In the genomic region with DNA sequence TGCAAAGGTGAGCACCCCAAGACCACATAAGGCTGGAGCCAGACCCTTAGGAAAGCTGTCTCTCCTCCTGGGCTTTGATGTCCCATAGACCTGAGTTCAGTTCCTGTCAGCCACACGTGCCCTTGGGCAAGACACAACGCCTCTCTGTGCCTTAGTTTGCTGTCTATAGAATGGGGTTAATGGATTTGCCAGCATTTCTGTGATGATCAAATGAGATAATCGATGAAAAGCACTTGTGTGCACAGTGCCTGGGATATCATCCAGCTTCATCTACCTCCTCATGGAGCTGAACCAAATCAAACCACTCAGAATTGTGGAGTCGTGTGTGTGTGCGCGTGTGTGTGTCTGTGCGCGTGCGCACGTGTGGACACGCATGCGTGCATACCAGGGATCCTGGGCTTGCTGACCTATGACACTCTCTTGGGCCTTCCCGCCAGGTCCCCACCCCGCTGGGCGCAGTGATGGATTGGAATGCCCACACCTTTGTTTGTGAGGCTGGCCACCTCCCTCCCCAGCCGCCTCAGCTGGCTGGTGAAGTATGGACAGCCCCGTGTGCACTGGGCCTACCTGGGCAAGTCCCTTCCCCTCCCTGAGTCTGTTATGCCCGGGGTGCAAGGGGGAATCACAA, we compare ENCODE assay signal across 24 cellular contexts. TPM values are rescaled to one million over a fixed set of nuclear protein-coding genes. Genes with fewer than 3 reads are reported as not detected.
DNase-seq lines count a peak whose midpoint lies in the region; ATAC-seq and TF ChIP-seq lines count a peak whose summit lies in the region.
"Had no signal": no experiment of that assay in that cellular context is flagged by ENCODE, and none has a peak within 500 bp of the region (broad histone marks: within the 10 kb centered on the region; RNA-seq: fewer than 3 reads in every experiment).

No MANE protein-coding gene starts in this region.

- H3K9me3 ChIP-seq in lower lobe of right lung, result no peaks in the 10 kb centered on the region
- peaks cover 4% of the 10 kb centered on the region for H3K9me3 ChIP-seq in CD4-positive, alpha-beta T cell (ENCODE audit: control insufficient read depth, low read length)
- H3K9me3 ChIP-seq in HAP-1, result peaks cover 4% of the 10 kb centered on the region; the same call in 1 of the 2 replicates
- H3K9me3 ChIP-seq: body of pancreas had no signal

- H3K36me3 ChIP-seq in lower lobe of right lung (no peaks in the 10 kb centered on the region), HAP-1 (replicated peaks) (no peaks in the 10 kb centered on the region)
- H3K36me3 ChIP-seq: gastroesophageal sphincter, MG63, tibial nerve had no signal

- H3K36me3 Mint-ChIP-seq in stimulated activated effector memory CD8-positive, alpha-beta T cell treated with anti-CD3 and anti-CD28 coated beads, Interleukin-12 subunit alpha, Interleukin-12 subunit beta, amount 100 ng/mL, for 72 hours, result peaks cover 6% of the 10 kb centered on the region
- peaks cover 59% of the 10 kb centered on the region for H3K36me3 Mint-ChIP-seq in CD4-positive, alpha-beta T cell (ENCODE audit: low read depth)
- no peaks in the 10 kb centered on the region for H3K36me3 Mint-ChIP-seq in nephron progenitor cell (ENCODE audit: low read depth)

- H3K4me3 Mint-ChIP-seq in stimulated activated effector memory CD8-positive, alpha-beta T cell treated with anti-CD3 and anti-CD28 coated beads, Interleukin-12 subunit alpha, Interleukin-12 subunit beta, amount 100 ng/mL, for 72 hours, result no peak overlapping the region
- H3K4me3 Mint-ChIP-seq in CD4-positive, alpha-beta T cell, result no peak overlapping the region
- H3K4me3 Mint-ChIP-seq in nephron progenitor cell, result no peak overlapping the region
- H3K4me3 Mint-ChIP-seq: activated CD4-positive, alpha-beta memory T cell treated with anti-CD3 and anti-CD28 coated beads, Interleukin-2, amount 10 ng/mL, durations not matched to agents 7 days and 5 days; activated naive CD8-positive, alpha-beta T cell treated with anti-CD3 and anti-CD28 coated beads, Interleukin-2, amount 10 ng/mL, durations not matched to agents 7 days and 5 days; B cell; stimulated activated memory B cell treated with anti-CD40 and anti-IgM and Interleukin-4, amounts not matched to agents 10 μg/mL and 1 μg/mL and 100 μg/mL, for 72 hours had no signal

- H3K27me3 ChIP-seq in lower lobe of right lung (ENCODE audit: low read depth) (peaks cover 8% of the 10 kb centered on the region), HAP-1 (ENCODE audit: low read depth) (no peaks in the 10 kb centered on the region)
- H3K27me3 ChIP-seq in CD4-positive, alpha-beta T cell (ENCODE audit: control insufficient read depth, insufficient read depth, low read length), result no peaks in the 10 kb centered on the region
- H3K27me3 ChIP-seq: body of pancreas, MG63 had no signal

- peak overlapping the region; percentile 80 for H3K27ac Mint-ChIP-seq in stimulated activated effector memory CD8-positive, alpha-beta T cell treated with anti-CD3 and anti-CD28 coated beads, Interleukin-12 subunit alpha, Interleukin-12 subunit beta, amount 100 ng/mL, for 72 hours
- H3K27ac Mint-ChIP-seq in CD4-positive, alpha-beta T cell, result no peak overlapping the region
- no peak overlapping the region for H3K27ac Mint-ChIP-seq in nephron progenitor cell
- H3K27ac Mint-ChIP-seq: activated naive CD8-positive, alpha-beta T cell treated with anti-CD3 and anti-CD28 coated beads, Interleukin-2, amount 10 ng/mL, durations not matched to agents 7 days and 5 days; B cell; stimulated activated memory B cell treated with anti-CD40 and anti-IgM and Interleukin-4, amounts not matched to agents 10 μg/mL and 1 μg/mL and 100 μg/mL, for 72 hours had no signal

- peaks cover 67% of the 10 kb centered on the region for H3K4me1 Mint-ChIP-seq in stimulated activated effector memory CD8-positive, alpha-beta T cell treated with anti-CD3 and anti-CD28 coated beads, Interleukin-12 subunit alpha, Interleukin-12 subunit beta, amount 100 ng/mL, for 72 hours
- peaks cover 32% of the 10 kb centered on the region for H3K4me1 Mint-ChIP-seq in CD4-positive, alpha-beta T cell (ENCODE audit: low read depth)
- H3K4me1 Mint-ChIP-seq in nephron progenitor cell, result peaks cover 49% of the 10 kb centered on the region

- DNase-seq in DMS53 (lab: John Stamatoyannopoulos, UW) (peak; percentile 27), DMS53 treated with DMSO at 0.1 percent for 48 hours (lab: John Stamatoyannopoulos, UW; ENCODE audit: unreplicated experiment) (no peak), caudate nucleus (lab: John Stamatoyannopoulos, UW) (no peak), lower lobe of right lung (peak; percentile 59), nephron progenitor cell (no peak), HAP-1 (ENCODE audit: low spot score in 2 of 2) (no peak)
- no peak for DNase-seq in stimulated activated effector memory CD8-positive, alpha-beta T cell treated with anti-CD3 and anti-CD28 coated beads, Interleukin-12 subunit alpha, Interleukin-12 subunit beta, amount 100 ng/mL, for 72 hours (ENCODE audit: low spot score in 2 of 2)
- DNase-seq in CD4-positive, alpha-beta T cell, result no peak
- DNase-seq: 8988T; activated CD4-positive, alpha-beta memory T cell treated with anti-CD3 and anti-CD28 coated beads, Interleukin-2, amount 10 ng/mL, durations not matched to agents 7 days and 5 days; activated naive CD8-positive, alpha-beta T cell treated with anti-CD3 and anti-CD28 coated beads, Interleukin-2, amount 10 ng/mL, durations not matched to agents 7 days and 5 days; activated T-cell treated with anti-CD3 and anti-CD28 coated beads, Interleukin-2, amount 50 U/mL, for 1 hour; dermis blood vessel endothelial cell; GDM1; MG63; midbrain; NCI-H2171 treated with DMSO at 0.1 percent for 48 hours; right cardiac atrium; T-helper 2 cell had no signal

- no peaks in the 10 kb centered on the region for H3K27me3 Mint-ChIP-seq in CD4-positive, alpha-beta T cell
- H3K27me3 Mint-ChIP-seq in nephron progenitor cell (ENCODE audit: low read depth, poor library complexity), result peaks cover 39% of the 10 kb centered on the region
- H3K27me3 Mint-ChIP-seq: activated CD4-positive, alpha-beta memory T cell treated with anti-CD3 and anti-CD28 coated beads, Interleukin-2, amount 10 ng/mL, durations not matched to agents 7 days and 5 days; activated naive CD8-positive, alpha-beta T cell treated with anti-CD3 and anti-CD28 coated beads, Interleukin-2, amount 10 ng/mL, durations not matched to agents 7 days and 5 days; B cell; stimulated activated memory B cell treated with anti-CD40 and anti-IgM and Interleukin-4, amounts not matched to agents 10 μg/mL and 1 μg/mL and 100 μg/mL, for 72 hours had no signal

- POLR2A ChIA-PET in CD4-positive, alpha-beta T cell (lab: Charles Lee), result no interaction called here

- H3K4me3 ChIP-seq in lower lobe of right lung (no peak overlapping the region), HAP-1 (no peak overlapping the region)
- H3K4me3 ChIP-seq: body of pancreas, gastroesophageal sphincter, MG63, tibial nerve had no signal

- H3K4me1 ChIP-seq in lower lobe of right lung, result peaks cover 11% of the 10 kb centered on the region
- H3K4me1 ChIP-seq in HAP-1, result no peaks in the 10 kb centered on the region

- H3K9me3 Mint-ChIP-seq in stimulated activated effector memory CD8-positive, alpha-beta T cell treated with anti-CD3 and anti-CD28 coated beads, Interleukin-12 subunit alpha, Interleukin-12 subunit beta, amount 100 ng/mL, for 72 hours, result no peaks in the 10 kb centered on the region
- H3K9me3 Mint-ChIP-seq in CD4-positive, alpha-beta T cell, result no peaks in the 10 kb centered on the region
- H3K9me3 Mint-ChIP-seq in nephron progenitor cell, result peaks cover 3% of the 10 kb centered on the region
- H3K9me3 Mint-ChIP-seq: stimulated activated memory B cell treated with anti-CD40 and anti-IgM and Interleukin-4, amounts not matched to agents 10 μg/mL and 1 μg/mL and 100 μg/mL, for 72 hours had no signal

- ATAC-seq in lower lobe of right lung, result peak; percentile 7 to 46
- no peak for ATAC-seq in stimulated activated effector memory CD8-positive, alpha-beta T cell treated with anti-CD3 and anti-CD28 coated beads, Interleukin-12 subunit alpha, Interleukin-12 subunit beta, amount 100 ng/mL, for 72 hours
- ATAC-seq in CD4-positive, alpha-beta T cell (ENCODE audit: poor library complexity), result no peak
- ATAC-seq: body of pancreas; gastroesophageal sphincter; stimulated activated memory B cell treated with anti-CD40 and anti-IgM and Interleukin-4, amounts not matched to agents 10 μg/mL and 1 μg/mL and 100 μg/mL, for 72 hours had no signal

- TF ChIP-seq CTCF in lower lobe of right lung (IDR thresholded peaks at IDR 0.05) (no peak), nephron progenitor cell (IDR thresholded peaks at IDR 0.05) (no peak)
- no peak for TF ChIP-seq CTCF in CD4-positive, alpha-beta T cell (IDR thresholded peaks at IDR 0.05)

- intact Hi-C loops in lower lobe of right lung (cut with DNase I), result no loop called here
- intact Hi-C loops in CD4-positive, alpha-beta T cell (cut with DNase I, micrococcal nuclease), result no loop called here

- H3K27ac ChIP-seq in caudate nucleus (ENCODE audit: low read depth, low read length) (peak overlapping the region; percentile 67), lower lobe of right lung (no peak overlapping the region)
- H3K27ac ChIP-seq in CD4-positive, alpha-beta T cell (ENCODE audit: low read depth, low read length), result no peak overlapping the region
- H3K27ac ChIP-seq: gastroesophageal sphincter had no signal

- in situ Hi-C loops in HAP-1 (cut with MboI; ENCODE audit: low sequenced_read_pairs), result loop anchor here (10.0 kb wide), 1 partner anchor 281 kb away; no protein-coding TSS in a partner anchor

- CTCF ChIA-PET in CD4-positive, alpha-beta T cell (lab: Charles Lee), result no interaction called here

RNA-seq across cellular contexts. Expression of gene TTC22, which starts 5.2 kb away (rescaled TPM):
- 8.4 TPM for total RNA-seq in lower lobe of right lung
- 1 to 10 TPM; 4.4 to 4.5 TPM for total RNA-seq in CD4-positive, alpha-beta T cell
- total RNA-seq: tibial nerve had no signal

RNA-seq across cellular contexts. Expression of gene PARS2, which starts 31.6 kb away (rescaled TPM):
- 3.3 TPM for total RNA-seq in lower lobe of right lung
- not detected for total RNA-seq in CD4-positive, alpha-beta T cell

Comparison
In these comparisons a context has a peak if more than half of its experiments do, and no peak if none do; other contexts are left out.
1. DNase-seq: peak in DMS53 (single experiment) and lower lobe of right lung (single experiment); none in DMS53 treated with DMSO at 0.1 percent for 48 hours (single experiment), caudate nucleus (0 of 61), stimulated activated effector memory CD8-positive, alpha-beta T cell treated with anti-CD3 and anti-CD28 coated beads, Interleukin-12 subunit alpha, Interleukin-12 subunit beta, amount 100 ng/mL, for 72 hours (0 of 2), CD4-positive, alpha-beta T cell (0 of 10), nephron progenitor cell (single experiment) and HAP-1 (0 of 2).
2. ATAC-seq: peak in lower lobe of right lung (2 of 2); none in stimulated activated effector memory CD8-positive, alpha-beta T cell treated with anti-CD3 and anti-CD28 coated beads, Interleukin-12 subunit alpha, Interleukin-12 subunit beta, amount 100 ng/mL, for 72 hours (single experiment) and CD4-positive, alpha-beta T cell (single experiment).